ENCODE assay signal across 37 cellular contexts in genomic region chr7:122517576-122517975, GRCh38.
"Had no signal": no experiment of that assay in that cellular context is flagged by ENCODE, and none has a peak within 500 bp of the region (broad histone marks: within the 10 kb centered on the region; RNA-seq: fewer than 3 reads in every experiment).

No MANE protein-coding gene starts in this region.

- H3K4me3 ChIP-seq: ascending aorta, cardiac muscle cell had no signal

- H3K4me1 Mint-ChIP-seq: activated CD4-positive, alpha-beta T cell treated with anti-CD3 and anti-CD28 coated beads for 36 hours; activated naive CD4-positive, alpha-beta T cell treated with anti-CD3 and anti-CD28 coated beads, Interleukin-2, amount 50 U/mL, for 24 hours; activated naive CD8-positive, alpha-beta T cell treated with anti-CD3 and anti-CD28 coated beads, Interleukin-2, amount 10 ng/mL, durations not matched to agents 7 days and 5 days; activated naive CD8-positive, alpha-beta T cell treated with anti-CD3 and anti-CD28 coated beads, Interleukin-2, amount 50 U/mL, for 24 hours; activated T-helper 17 cell treated with anti-CD3 and anti-CD28 coated beads, Interleukin-2, amount 50 U/mL, for 72 hours; brain; central memory CD8-positive, alpha-beta T cell; T-cell; T-helper 17 cell had no signal

- H3K27me3 ChIP-seq: ascending aorta, cardiac muscle cell had no signal

- H3K36me3 ChIP-seq: ascending aorta, cardiac muscle cell had no signal

- H3K27me3 Mint-ChIP-seq: activated CD4-positive, alpha-beta memory T cell treated with anti-CD3 and anti-CD28 coated beads for 36 hours; activated CD4-positive, alpha-beta T cell treated with anti-CD3 and anti-CD28 coated beads for 36 hours; activated CD8-positive, alpha-beta T cell treated with anti-CD3 and anti-CD28 coated beads for 36 hours; activated naive CD8-positive, alpha-beta T cell; activated naive CD8-positive, alpha-beta T cell treated with anti-CD3 and anti-CD28 coated beads, Interleukin-2, amount 10 ng/mL, durations not matched to agents 7 days and 5 days; activated naive CD8-positive, alpha-beta T cell treated with anti-CD3 and anti-CD28 coated beads, Interleukin-2, amount 50 U/mL, for 24 hours; activated T-helper 17 cell treated with anti-CD3 and anti-CD28 coated beads, Interleukin-2, amount 50 U/mL, for 72 hours; central memory CD8-positive, alpha-beta T cell; T-cell; T-helper 17 cell had no signal

- H3K36me3 Mint-ChIP-seq: activated CD4-positive, alpha-beta memory T cell treated with anti-CD3 and anti-CD28 coated beads for 36 hours; activated naive CD4-positive, alpha-beta T cell treated with anti-CD3 and anti-CD28 coated beads, Interleukin-2, amount 50 U/mL, for 24 hours; activated naive CD8-positive, alpha-beta T cell; activated naive CD8-positive, alpha-beta T cell treated with anti-CD3 and anti-CD28 coated beads, Interleukin-2, amount 10 ng/mL, durations not matched to agents 7 days and 5 days; brain; T-cell had no signal

- H3K27ac Mint-ChIP-seq: activated CD4-positive, alpha-beta memory T cell treated with anti-CD3 and anti-CD28 coated beads for 36 hours; activated CD4-positive, alpha-beta T cell treated with anti-CD3 and anti-CD28 coated beads for 36 hours; activated CD8-positive, alpha-beta T cell treated with anti-CD3 and anti-CD28 coated beads for 36 hours; activated naive CD4-positive, alpha-beta T cell treated with anti-CD3 and anti-CD28 coated beads for 36 hours; activated naive CD4-positive, alpha-beta T cell treated with anti-CD3 and anti-CD28 coated beads, Interleukin-2, amount 50 U/mL, for 24 hours; activated naive CD8-positive, alpha-beta T cell; activated naive CD8-positive, alpha-beta T cell treated with anti-CD3 and anti-CD28 coated beads, Interleukin-2, amount 10 ng/mL, durations not matched to agents 7 days and 5 days; activated naive CD8-positive, alpha-beta T cell treated with anti-CD3 and anti-CD28 coated beads, Interleukin-2, amount 50 U/mL, for 24 hours; activated T-cell treated with anti-CD3 and anti-CD28 coated beads, Interleukin-2, amount 50 U/mL, for 72 hours; activated T-helper 1 cell treated with anti-CD3 and anti-CD28 coated beads, Interleukin-12 subunit alpha, Interleukin-12 subunit beta, Interleukin-2, Interleukin-4 antibody, amounts not matched to agents 30 ng/mL and 10 ng/mL and 1 ng/mL, durations not matched to agents 14 hours and 24 hours and 36 hours; activated T-helper 17 cell treated with anti-CD3 and anti-CD28 coated beads, Interleukin-2, amount 50 U/mL, for 72 hours; brain; T-cell; T-helper 17 cell; T-helper 2 cell treated with Interferon-gamma antibody and Interleukin-4, amounts not matched to agents 5 μg/mL and 100 μg/mL, for 36 hours had no signal

- ATAC-seq: activated CD4-positive, alpha-beta T cell treated with anti-CD3 and anti-CD28 coated beads for 36 hours; activated CD4-positive, CD25-positive, alpha-beta regulatory T cell treated with anti-CD3 and anti-CD28 coated beads, Interleukin-2, amount 50 U/mL, for 24 hours; activated CD8-positive, alpha-beta T cell treated with anti-CD3 and anti-CD28 coated beads for 36 hours; activated naive CD8-positive, alpha-beta T cell treated with anti-CD3 and anti-CD28 coated beads, Interleukin-2, amount 50 U/mL, for 24 hours; activated T-cell treated with anti-CD3 and anti-CD28 coated beads, Interleukin-2, amount 50 U/mL, for 4 hours; activated T-cell treated with anti-CD3 and anti-CD28 coated beads, Interleukin-2, amount 50 U/mL, for 72 hours; activated T-helper 17 cell treated with anti-CD3 and anti-CD28 coated beads, Interleukin-2, amount 50 U/mL, for 72 hours; T-cell; T-helper 17 cell had no signal

- H3K9me3 Mint-ChIP-seq: activated CD4-positive, alpha-beta memory T cell treated with anti-CD3 and anti-CD28 coated beads for 36 hours; activated naive CD4-positive, alpha-beta T cell treated with anti-CD3 and anti-CD28 coated beads, Interleukin-2, amount 50 U/mL, for 24 hours; activated naive CD8-positive, alpha-beta T cell treated with anti-CD3 and anti-CD28 coated beads, Interleukin-2, amount 10 ng/mL, durations not matched to agents 7 days and 5 days; activated naive CD8-positive, alpha-beta T cell treated with anti-CD3 and anti-CD28 coated beads, Interleukin-2, amount 50 U/mL, for 24 hours; activated T-cell treated with anti-CD3 and anti-CD28 coated beads, Interleukin-2, amount 50 U/mL, for 4 hours; activated T-helper 1 cell treated with anti-CD3 and anti-CD28 coated beads, Interleukin-12 subunit alpha, Interleukin-12 subunit beta, Interleukin-2, Interleukin-4 antibody, amounts not matched to agents 30 ng/mL and 10 ng/mL and 1 ng/mL, durations not matched to agents 14 hours and 24 hours and 36 hours; activated T-helper 17 cell treated with anti-CD3 and anti-CD28 coated beads, Interleukin-2, amount 50 U/mL, for 72 hours; brain; T-cell; T-helper 2 cell treated with Interferon-gamma antibody and Interleukin-4, amounts not matched to agents 5 μg/mL and 100 μg/mL, for 36 hours had no signal

- H3K4me3 Mint-ChIP-seq: activated CD4-positive, alpha-beta memory T cell treated with anti-CD3 and anti-CD28 coated beads for 36 hours; activated CD4-positive, alpha-beta T cell treated with anti-CD3 and anti-CD28 coated beads for 36 hours; activated CD8-positive, alpha-beta T cell treated with anti-CD3 and anti-CD28 coated beads for 36 hours; activated naive CD4-positive, alpha-beta T cell treated with anti-CD3 and anti-CD28 coated beads for 36 hours; activated naive CD4-positive, alpha-beta T cell treated with anti-CD3 and anti-CD28 coated beads, Interleukin-2, amount 50 U/mL, for 24 hours; activated naive CD8-positive, alpha-beta T cell; activated naive CD8-positive, alpha-beta T cell treated with anti-CD3 and anti-CD28 coated beads, Interleukin-2, amount 10 ng/mL, durations not matched to agents 7 days and 5 days; activated naive CD8-positive, alpha-beta T cell treated with anti-CD3 and anti-CD28 coated beads, Interleukin-2, amount 50 U/mL, for 24 hours; activated T-cell treated with anti-CD3 and anti-CD28 coated beads, Interleukin-2, amount 50 U/mL, for 4 hours; activated T-cell treated with anti-CD3 and anti-CD28 coated beads, Interleukin-2, amount 50 U/mL, for 72 hours; activated T-helper 1 cell treated with anti-CD3 and anti-CD28 coated beads, Interleukin-12 subunit alpha, Interleukin-12 subunit beta, Interleukin-2, Interleukin-4 antibody, amounts not matched to agents 30 ng/mL and 10 ng/mL and 1 ng/mL, durations not matched to agents 14 hours and 24 hours and 36 hours; activated T-helper 17 cell treated with anti-CD3 and anti-CD28 coated beads, Interleukin-2, amount 50 U/mL, for 72 hours; brain; central memory CD8-positive, alpha-beta T cell; T-cell; T-helper 17 cell; T-helper 2 cell treated with Interferon-gamma antibody and Interleukin-4, amounts not matched to agents 5 μg/mL and 100 μg/mL, for 36 hours had no signal

- DNase-seq: activated CD4-positive, alpha-beta memory T cell treated with anti-CD3 and anti-CD28 coated beads for 36 hours; activated CD4-positive, alpha-beta T cell treated with anti-CD3 and anti-CD28 coated beads for 1 hour; activated CD4-positive, alpha-beta T cell treated with anti-CD3 and anti-CD28 coated beads for 36 hours; activated CD4-positive, alpha-beta T cell treated with anti-CD3 and anti-CD28 coated beads for 48 hours; activated CD4-positive, alpha-beta T cell treated with anti-CD3 and anti-CD28 coated beads, Interleukin-2, amount 50 U/mL, for 1 hour; activated CD4-positive, alpha-beta T cell treated with anti-CD3 and anti-CD28 coated beads, Interleukin-2, amount 50 U/mL, for 4 hours; activated CD4-positive, CD25-positive, alpha-beta regulatory T cell; activated CD8-positive, alpha-beta memory T cell treated with anti-CD3 and anti-CD28 coated beads, Interleukin-2, amount 50 U/mL, for 4 hours; activated CD8-positive, alpha-beta T cell treated with anti-CD3 and anti-CD28 coated beads for 36 hours; activated effector memory CD4-positive, alpha-beta T cell treated with anti-CD3 and anti-CD28 coated beads, Interleukin-2, amount 50 U/mL, for 16 hours; activated gamma-delta T cell treated with Interleukin-2 at 50 U/mL for 16 hours; activated naive CD4-positive, alpha-beta T cell; activated naive CD4-positive, alpha-beta T cell treated with anti-CD3 and anti-CD28 coated beads for 36 hours; activated naive CD8-positive, alpha-beta T cell treated with anti-CD3 and anti-CD28 coated beads, Interleukin-2, amount 10 ng/mL, durations not matched to agents 7 days and 5 days; activated naive CD8-positive, alpha-beta T cell treated with anti-CD3 and anti-CD28 coated beads, Interleukin-2, amount 50 U/mL, for 24 hours; activated T-cell treated with anti-CD3 and anti-CD28 coated beads for 4 hours; activated T-cell treated with anti-CD3 and anti-CD28 coated beads, Interleukin-2, amount 50 U/mL, for 1 hour; activated T-cell treated with anti-CD3 and anti-CD28 coated beads, Interleukin-2, amount 50 U/mL, for 4 hours; activated T-cell treated with anti-CD3 and anti-CD28 coated beads, Interleukin-2, amount 50 U/mL, for 72 hours; amygdala; anterior cingulate cortex; caudate nucleus; cerebellar nuclear complex; T-cell; T-helper 17 cell; T-helper 9 cell had no signal

- H3K9me3 ChIP-seq: ascending aorta had no signal

- H3K27ac ChIP-seq: ascending aorta, cardiac muscle cell, VCaP had no signal

- H3K4me1 ChIP-seq: ascending aorta had no signal
